17 cellular contexts compared by ENCODE assay signal in genomic region chr9:2479056-2479565, GRCh38.
DNase-seq lines count a peak whose midpoint lies in the region; ATAC-seq, FAIRE-seq and TF ChIP-seq lines count a peak whose summit lies in the region.
"Had no signal": no experiment of that assay in that cellular context is flagged by ENCODE, and none has a peak within 500 bp of the region (broad histone marks: within the 10 kb centered on the region; RNA-seq: fewer than 3 reads in every experiment).

No MANE protein-coding gene starts in this region.

- intact Hi-C loops in PC-3 (cut with micrococcal nuclease): loop anchor here (10.0 kb wide), 1 partner anchor 356 kb away; no protein-coding TSS in a partner anchor

- H3K36me3 ChIP-seq in PC-3 (ENCODE audit: low read depth, low read length): no peaks in the 10 kb centered on the region

- peak; percentile 5 for FAIRE-seq in islet of Langerhans (lab: Jason Lieb, UNC)
- FAIRE-seq in RCC 7860 (lab: Jason Lieb, UNC): no peak
- FAIRE-seq: HTR-8/SVneo had no signal

- no peaks in the 10 kb centered on the region for H3K9me2 ChIP-seq in PC-3 (replicated peaks; ENCODE audit: low read length)

- CTCF ChIA-PET in PC-3 (lab: Charles Lee): no interaction called here

- no peaks in the 10 kb centered on the region for H3K9me3 ChIP-seq in PC-3 (ENCODE audit: low read length)

- no TSS peak for BruUV-seq in PC-3 (replicated peaks; lab: Mats Ljungman, UMichigan)

- POLR2A ChIA-PET in PC-3 (lab: Charles Lee; ENCODE audit: unreplicated experiment): no interaction called here

- no peak for TF ChIP-seq CTCF in PC-3 (conservative IDR thresholded peaks at IDR 0.05; ENCODE audit: low read depth, low read length)

- H4K20me1 ChIP-seq in PC-3 (ENCODE audit: low read length): no peaks in the 10 kb centered on the region

- H3K27me3 ChIP-seq in PC-3 (ENCODE audit: low read length): peaks cover 21% of the 10 kb centered on the region

- no peak overlapping the region for H2AFZ ChIP-seq in PC-3 (ENCODE audit: low read length)

- H3K4me1 ChIP-seq in PC-3 (ENCODE audit: insufficient read depth, low read length): peaks cover 23% of the 10 kb centered on the region

- H3K9ac ChIP-seq in PC-3 (ENCODE audit: low read length): no peak overlapping the region

- DNase-seq in NCI-H748 (lab: John Stamatoyannopoulos, UW; ENCODE audit: unreplicated experiment) (peak; percentile 56), NCI-H748 treated with DMSO at 0.1 percent for 48 hours (lab: John Stamatoyannopoulos, UW) (no peak), Daoy (ENCODE audit: low read depth) (peak; percentile 26), PC-3 (peak; percentile 16), RCC 7860 (ENCODE audit: low spot score) (no peak), islet precursor cell (no peak)
- DNase-seq: COR-L47, HCEC 1CT, NCI-H1105 treated with DMSO at 0.1 percent for 48 hours, NCI-H2029, NCI-H226, NCI-H524 treated with DMSO at 0.1 percent for 48 hours had no signal

- no peaks in the 10 kb centered on the region for H3F3A ChIP-seq in PC-3 (ENCODE audit: low read length, unreplicated experiment)

- no peak overlapping the region for H3K27ac ChIP-seq in PC-3 (ENCODE audit: low read length)
- H3K27ac ChIP-seq: SK-N-MC had no signal

- H3K4me2 ChIP-seq in PC-3 (ENCODE audit: low read length): no peak overlapping the region

- H3K79me2 ChIP-seq in PC-3 (ENCODE audit: low read length): no peaks in the 10 kb centered on the region

- no peak overlapping the region for H3K4me3 ChIP-seq in PC-3 (ENCODE audit: low read length)
- H3K4me3 ChIP-seq: SK-N-MC had no signal

- ATAC-seq in PC-3 (no peak), GM21515 (IDR thresholded peaks at IDR 0.05; ENCODE audit: unreplicated experiment) (no peak)
- ATAC-seq: Right ventricle myocardium inferior had no signal

Comparison
In these comparisons a context has a peak if more than half of its experiments do, and no peak if none do; other contexts are left out.
1. DNase-seq: peak in NCI-H748 (single experiment), Daoy (single experiment) and PC-3 (single experiment); none in NCI-H748 treated with DMSO at 0.1 percent for 48 hours (single experiment), RCC 7860 (single experiment) and islet precursor cell (single experiment).